1 cellular context compared by ENCODE assay signal in genomic region chr17:75457047-75457654, GRCh38.
TF ChIP-seq lines count a peak whose summit lies in the region.

No MANE protein-coding gene starts in this region.

TF ChIP-seq in HCT116, 20 proteins besides CTCF, POLR2A, EP300 and RAD21 (continued from another document):
- TF ChIP-seq ZNF274 (IDR thresholded peaks at IDR 0.05; ENCODE audit: low read depth, low read length) (no peak), TCF7L2 (IDR thresholded peaks at IDR 0.05; ENCODE audit: borderline replicate concordance, extremely low read depth, insufficient read depth, insufficient read length) (no peak), ZBTB33 (IDR thresholded peaks at IDR 0.05; ENCODE audit: extremely low read depth, insufficient replicate concordance, low read length) (no peak), CBX3 (IDR thresholded peaks at IDR 0.05; ENCODE audit: low read depth) (no peak), POLR2AphosphoS5 (IDR thresholded peaks at IDR 0.05; ENCODE audit: low read depth, low read length) (no peak), SP1 (IDR thresholded peaks at IDR 0.05; ENCODE audit: low read depth) (no peak), MAX (IDR thresholded peaks at IDR 0.05) (no peak), FOSL1 (IDR thresholded peaks at IDR 0.05; ENCODE audit: low read depth) (no peak), SIN3A (IDR thresholded peaks at IDR 0.05; ENCODE audit: low read depth) (no peak), EZH2phosphoT487 (IDR thresholded peaks at IDR 0.05; ENCODE audit: borderline replicate concordance) (no peak), JUND (IDR thresholded peaks at IDR 0.05) (no peak), CEBPB (IDR thresholded peaks at IDR 0.05; ENCODE audit: low read depth) (no peak), ATF3 (IDR thresholded peaks at IDR 0.05) (no peak), YY1 (IDR thresholded peaks at IDR 0.05; ENCODE audit: extremely low read depth, insufficient replicate concordance, low read depth, low read length) (no peak)
TF ChIP-seq in HCT116: peak in this region for 0.
